ENCODE assay signal across 1 cellular context in genomic region chr20:36149469-36149868, GRCh38.
TF ChIP-seq lines count a peak whose summit lies in the region.

No MANE protein-coding gene starts in this region.

TF ChIP-seq in liver, 16 proteins besides CTCF, POLR2A, EP300 and RAD21 (continued from another document):
- TF ChIP-seq RXRA (IDR thresholded peaks at IDR 0.05) (peak; percentile 92 to 94), ZBTB33 (IDR thresholded peaks at IDR 0.05) (no peak), ATF3 (IDR thresholded peaks at IDR 0.05) (no peak), YY1 (IDR thresholded peaks at IDR 0.05) (peak; percentile 22), FOXA1 (IDR thresholded peaks at IDR 0.05) (no peak)
